Comparison of ENCODE assay signal across 10 cellular contexts in the genomic region with DNA sequence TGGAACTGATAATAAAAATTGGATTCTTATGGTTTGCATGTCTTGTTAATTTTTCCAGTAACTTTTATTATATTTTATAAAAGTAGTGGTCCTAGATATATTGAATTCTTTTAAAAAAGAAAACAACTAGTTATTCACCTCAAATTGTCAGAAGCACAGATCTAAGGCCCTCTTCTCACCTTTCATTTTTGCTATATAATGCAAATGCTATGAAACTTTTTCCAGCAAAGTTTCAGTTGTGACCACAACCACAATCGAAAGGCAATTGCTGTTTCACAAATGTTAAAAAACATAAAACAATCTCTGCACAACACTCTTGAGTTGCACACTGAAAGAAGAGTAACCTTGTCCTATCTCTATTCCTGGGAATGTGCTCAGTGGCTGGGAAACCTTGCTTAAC.
"Had no signal": no experiment of that assay in that cellular context is flagged by ENCODE, and none has a peak within 500 bp of the region (broad histone marks: within the 10 kb centered on the region; RNA-seq: fewer than 3 reads in every experiment).

No MANE protein-coding gene starts in this region.

- H3K36me3 ChIP-seq: HAP-1 had no signal

- H2AFZ ChIP-seq: GM23248 had no signal

- H3K36me3 Mint-ChIP-seq: IgD-negative memory B cell had no signal

- H3K4me1 Mint-ChIP-seq: IgD-negative memory B cell had no signal

- H3K4me3 ChIP-seq: GM23248, HAP-1 had no signal

- DNase-seq: GM23248, GOT3, H7, HFFc6, KBM-7 had no signal

- H3K27ac ChIP-seq: GM23248, HL-60 had no signal

- H3K4me3 Mint-ChIP-seq: HFFc6, IgD-negative memory B cell had no signal

- H3K27ac Mint-ChIP-seq: HFFc6, IgD-negative memory B cell had no signal

- ATAC-seq: HCT116, HepG2 had no signal

- H3K9ac ChIP-seq: GM23248 had no signal

- H3K27me3 Mint-ChIP-seq: IgD-negative memory B cell had no signal

- H3K4me1 ChIP-seq: HAP-1 had no signal
